ENCODE assay signal across 1 cellular context in genomic region chr2:235264512-235264911, GRCh38.
TF ChIP-seq lines count a peak whose summit lies in the region.

No MANE protein-coding gene starts in this region.

TF ChIP-seq in IMR-90, 13 proteins besides CTCF, POLR2A, EP300 and RAD21:
- TF ChIP-seq FOS (IDR thresholded peaks at IDR 0.05; ENCODE audit: low read depth, low read length) (no peak), NFE2L2 (IDR thresholded peaks at IDR 0.05; ENCODE audit: low read depth, low read length) (no peak), MXI1 (IDR thresholded peaks at IDR 0.05; ENCODE audit: borderline replicate concordance, low read depth, low read length) (no peak), RFX5 (IDR thresholded peaks at IDR 0.05; ENCODE audit: low read depth, low read length) (no peak), CEBPB (IDR thresholded peaks at IDR 0.05; ENCODE audit: low read depth, low read length) (no peak), MAFK (IDR thresholded peaks at IDR 0.05; ENCODE audit: low read depth, low read length) (no peak), RCOR1 (IDR thresholded peaks at IDR 0.05; ENCODE audit: insufficient replicate concordance, low read length) (no peak), SMC3 (IDR thresholded peaks at IDR 0.05; ENCODE audit: low read depth, low read length) (no peak), USF2 (IDR thresholded peaks at IDR 0.05; ENCODE audit: low read depth, low read length) (no peak), CHD1 (IDR thresholded peaks at IDR 0.05; ENCODE audit: low read depth, low read length) (no peak), MAZ (IDR thresholded peaks at IDR 0.05; ENCODE audit: borderline replicate concordance, low read depth, low read length) (no peak), BHLHE40 (IDR thresholded peaks at IDR 0.05; ENCODE audit: low read depth, low read length) (no peak), ELK1 (IDR thresholded peaks at IDR 0.05; ENCODE audit: borderline replicate concordance, low read depth, low read length) (no peak)
